ENCODE assay signal across 8 cellular contexts in genomic region chr20:62119591-62120364, GRCh38. TPM values are rescaled to one million over a fixed set of nuclear protein-coding genes. Genes with fewer than 3 reads are reported as not detected.
DNase-seq lines count a peak whose midpoint lies in the region; ATAC-seq and TF ChIP-seq lines count a peak whose summit lies in the region.
"Had no signal": no experiment of that assay in that cellular context is flagged by ENCODE, and none has a peak within 500 bp of the region (broad histone marks: within the 10 kb centered on the region; RNA-seq: fewer than 3 reads in every experiment).

No MANE protein-coding gene starts in this region.

- H3K36me3 Mint-ChIP-seq in GM23338 (ENCODE audit: low read depth) (peaks cover 14% of the 10 kb centered on the region), nephron (ENCODE audit: low read depth) (peaks cover 11% of the 10 kb centered on the region)

- peaks cover 19% of the 10 kb centered on the region for H3K79me2 ChIP-seq in GM23338 (replicated peaks; ENCODE audit: insufficient read depth)

- ATAC-seq in GM23338 (no peak), body of pancreas (peak; percentile 2), HG03521 (IDR thresholded peaks at IDR 0.05; ENCODE audit: unreplicated experiment) (no peak)

- no peaks in the 10 kb centered on the region for H3K9me2 ChIP-seq in GM23338 (ENCODE audit: insufficient read depth)

- H3K4me1 ChIP-seq in GM23338 (ENCODE audit: insufficient read depth) (peaks cover 16% of the 10 kb centered on the region), body of pancreas (peaks cover 46% of the 10 kb centered on the region)

- no peak overlapping the region for H3K4me2 ChIP-seq in GM23338

- DNase-seq in GM23338 (ENCODE audit: low spot score) (no peak), body of pancreas (peak; percentile 62 to 87 (median 80)), Ammon's horn (ENCODE audit: low spot score) (no peak), SK-N-DZ (ENCODE audit: low spot score) (no peak)
- DNase-seq: activated naive CD4-positive, alpha-beta T cell treated with anti-CD3 and anti-CD28 coated beads for 36 hours; dorsolateral prefrontal cortex had no signal

- H3K27ac ChIP-seq in GM23338 (ENCODE audit: low read depth) (no peak overlapping the region), body of pancreas (peak overlapping the region; percentile 30 to 99 (median 98))

- TF ChIP-seq CTCF in GM23338 (conservative IDR thresholded peaks at IDR 0.05; ENCODE audit: low read depth in 2 of 2) (no peak), body of pancreas (IDR thresholded peaks at IDR 0.05) (no peak), nephron (IDR thresholded peaks at IDR 0.05; ENCODE audit: unreplicated experiment in 3 of 3) (no peak)

- no peaks in the 10 kb centered on the region for H3K9me3 ChIP-seq in body of pancreas

- H3K4me3 Mint-ChIP-seq in GM23338 (peak overlapping the region; percentile 79; the same call in 1 of the 3 replicates), nephron (peak overlapping the region; percentile 65 to 75 (median 70))

- H3K4me1 Mint-ChIP-seq in GM23338, result peaks cover 41% of the 10 kb centered on the region
- peaks cover 29% of the 10 kb centered on the region for H3K4me1 Mint-ChIP-seq in nephron

- WGBS in body of pancreas, 2 donors, result 11 to 18% methylated on average over 3 to 10 of the region's 10 CpGs

- H3K9me3 Mint-ChIP-seq in GM23338, result no peaks in the 10 kb centered on the region; the same call in 2 of the 3 replicates
- no peaks in the 10 kb centered on the region for H3K9me3 Mint-ChIP-seq in nephron

- no peak for TF ChIP-seq POLR2A in body of pancreas (IDR thresholded peaks at IDR 0.05)

- peaks cover 14% of the 10 kb centered on the region for H4K20me1 ChIP-seq in GM23338 (replicated peaks; ENCODE audit: insufficient read depth)

- H3K4me3 ChIP-seq in GM23338 (no peak overlapping the region), body of pancreas (no peak overlapping the region)

- H3F3A ChIP-seq in GM23338 (replicated peaks; ENCODE audit: low read depth), result peaks cover 13% of the 10 kb centered on the region; the same call in 1 of the 2 replicates

- intact Hi-C loops in body of pancreas (cut with DNase I), result loop anchor here (5.0 kb wide), 1 partner anchor 47 kb away; no protein-coding TSS in a partner anchor

- H3K27ac Mint-ChIP-seq in GM23338 (no peak overlapping the region), nephron (peak overlapping the region in 1 of 3 experiments; percentile 56)

- H3K27me3 Mint-ChIP-seq in GM23338 (ENCODE audit: insufficient read depth, low read depth, poor library complexity), result peaks cover 17% of the 10 kb centered on the region
- peaks cover 38% of the 10 kb centered on the region for H3K27me3 Mint-ChIP-seq in nephron (ENCODE audit: low read depth)

- H3K27me3 ChIP-seq in GM23338 (ENCODE audit: insufficient read depth) (no peaks in the 10 kb centered on the region), body of pancreas (no peaks in the 10 kb centered on the region)

- no peak overlapping the region for H2AFZ ChIP-seq in GM23338

- H3K36me3 ChIP-seq in GM23338 (ENCODE audit: insufficient read depth), result peaks cover 4% of the 10 kb centered on the region
- H3K36me3 ChIP-seq in body of pancreas (replicated peaks in 1 of 2; ENCODE audit: insufficient read depth in 1 of 2, low read depth in 2 of 2), result no peaks in the 10 kb centered on the region

TF ChIP-seq in GM23338, 12 proteins besides CTCF, POLR2A, EP300 and RAD21 (continues in another document):
- no peak for TF ChIP-seq ZNF462 (CRISPR knock-in tag; IDR thresholded peaks at IDR 0.05)
- TF ChIP-seq STAT1 (IDR thresholded peaks at IDR 0.05; ENCODE audit: unreplicated experiment), result no peak
- no peak for TF ChIP-seq POLR2AphosphoS5 (IDR thresholded peaks at IDR 0.05; ENCODE audit: low read depth)
- no peak for TF ChIP-seq ZNF331 (CRISPR knock-in tag; IDR thresholded peaks at IDR 0.05; ENCODE audit: low read depth)

RNA-seq across cellular contexts. Expression of gene LSM14B, which starts 2.5 kb away (rescaled TPM):
- total RNA-seq in GM23338 (2014; rRNA removed; shearing (Covaris generic)), result 46.3 and 55.7 TPM in 2 replicates
- 9.6 and 12.1 TPM in 2 replicates for polyA plus RNA-seq in GM23338 (2016; fragmentation: Nextera tagmentation; extraction: Ambion mirVana)
- total RNA-seq in body of pancreas, result 10 to 100 TPM; 11.5 to 12.2 TPM
- 118 and 122 TPM in 2 replicates for polyA plus RNA-seq in SK-N-DZ (2014; cell fraction: cytosol; rRNA removed)
- 111 and 131 TPM in 2 replicates for polyA plus RNA-seq in SK-N-DZ (2014; cell fraction: nucleus; rRNA removed)

RNA-seq across cellular contexts. Expression of gene PSMA7, which starts 23.4 kb away (rescaled TPM):
- total RNA-seq in GM23338 (2014; rRNA removed; shearing (Covaris generic)), result 357 and 427 TPM in 2 replicates
- 610 and 628 TPM in 2 replicates for polyA plus RNA-seq in GM23338 (2016; fragmentation: Nextera tagmentation; extraction: Ambion mirVana)
- 100 to 1,000 TPM; 174 to 176 TPM for total RNA-seq in body of pancreas
- polyA plus RNA-seq in SK-N-DZ (2014; cell fraction: cytosol; rRNA removed), result 1,037 and 1,133 TPM in 2 replicates
- polyA plus RNA-seq in SK-N-DZ (2014; cell fraction: nucleus; rRNA removed), result 962 and 1,204 TPM in 2 replicates

RNA-seq across cellular contexts. Expression of gene SS18L1, which starts 23.8 kb away (rescaled TPM):
- 24.6 and 32.6 TPM in 2 replicates for total RNA-seq in GM23338 (2014; rRNA removed; shearing (Covaris generic))
- 6.5 and 7.3 TPM in 2 replicates for polyA plus RNA-seq in GM23338 (2016; fragmentation: Nextera tagmentation; extraction: Ambion mirVana)
- 10 to 100 TPM; 11.4 to 14.5 TPM for total RNA-seq in body of pancreas
- 44.5 and 49.5 TPM in 2 replicates for polyA plus RNA-seq in SK-N-DZ (2014; cell fraction: cytosol; rRNA removed)
- 51.7 and 69.4 TPM in 2 replicates for polyA plus RNA-seq in SK-N-DZ (2014; cell fraction: nucleus; rRNA removed)

RNA-seq across cellular contexts. Expression of gene TAF4, which starts 54.1 kb away (rescaled TPM):
- total RNA-seq in GM23338 (2014; rRNA removed; shearing (Covaris generic)), result 33.9 and 60.0 TPM in 2 replicates
- polyA plus RNA-seq in GM23338 (2016; fragmentation: Nextera tagmentation; extraction: Ambion mirVana), result 7.2 and 7.8 TPM in 2 replicates
- total RNA-seq in body of pancreas, result 10 to 100 TPM; 12.7 to 29.0 TPM
- polyA plus RNA-seq in SK-N-DZ (2014; cell fraction: cytosol; rRNA removed), result 10.3 and 18.0 TPM in 2 replicates
- 15.1 and 21.0 TPM in 2 replicates for polyA plus RNA-seq in SK-N-DZ (2014; cell fraction: nucleus; rRNA removed)

Comparison
In these comparisons a context has a peak if more than half of its experiments do, and no peak if none do; other contexts are left out.
1. DNase-seq: peak in body of pancreas (4 of 4); none in GM23338 (single experiment), Ammon's horn (single experiment) and SK-N-DZ (single experiment).